Comparison of ENCODE assay signal across 8 cellular contexts in the genomic region with DNA sequence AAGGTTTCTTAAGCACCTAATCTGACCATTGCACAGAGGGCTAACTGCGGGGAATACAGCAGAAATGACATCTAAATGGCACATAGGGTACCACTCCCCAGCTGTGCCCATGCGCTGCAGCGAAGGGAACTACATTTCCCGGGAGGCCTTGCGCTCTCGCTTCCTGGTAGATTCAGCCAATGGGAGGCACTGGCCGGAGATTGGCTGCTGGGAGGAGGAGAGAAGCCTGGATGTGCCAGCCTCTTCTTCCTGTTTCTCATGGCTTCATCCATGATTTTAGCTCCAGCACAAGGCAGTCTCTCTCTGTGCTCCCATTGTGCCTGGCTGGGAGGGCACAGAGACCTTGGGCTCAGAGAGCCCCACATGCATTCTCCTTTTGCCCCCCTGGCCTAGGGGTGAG.
DNase-seq lines count a peak whose midpoint lies in the region; ATAC-seq, FAIRE-seq and TF ChIP-seq lines count a peak whose summit lies in the region.

No MANE protein-coding gene starts in this region.

- no peaks in the 10 kb centered on the region for H3K36me3 ChIP-seq in BLaER1 treated with 17β-estradiol and CSF1 and Interleukin-3, amounts not matched to agents 10 nM and 100 nM
- H3K36me3 ChIP-seq in psoas muscle (ENCODE audit: insufficient read depth in 1 of 2, low read depth in 1 of 2) (no peaks in the 10 kb centered on the region), kidney (ENCODE audit: control insufficient read depth in 1 of 2, insufficient read depth in 2 of 2, low read length in 2 of 2) (no peaks in the 10 kb centered on the region)

- peaks cover 0 to 7% (median 0%) of the 10 kb centered on the region in 11 experiments; a peak in 1 of 22 replicates for H4K20me1 ChIP-seq in BLaER1 treated with 17β-estradiol and CSF1 and Interleukin-3, amounts not matched to agents 10 nM and 100 nM

- peaks cover 69 to 94% (median 83%) of the 10 kb centered on the region in 10 experiments for H3K4me1 ChIP-seq in BLaER1 treated with 17β-estradiol and CSF1 and Interleukin-3, amounts not matched to agents 10 nM and 100 nM
- no peaks in the 10 kb centered on the region for H3K4me1 ChIP-seq in psoas muscle
- no peaks in the 10 kb centered on the region for H3K4me1 ChIP-seq in kidney (ENCODE audit: control insufficient read depth in 1 of 2, insufficient read depth in 1 of 2, low read depth in 1 of 2, low read length in 2 of 2)

- H3K27ac ChIP-seq in BLaER1 treated with 17β-estradiol and CSF1 and Interleukin-3, amounts not matched to agents 10 nM and 100 nM = peak overlapping the region in 9 of 11 experiments; percentile 21 to 100 (median 96); a peak in 17 of 22 replicates
- H3K27ac ChIP-seq in psoas muscle (no peak overlapping the region), kidney (ENCODE audit: low read depth in 2 of 2, low read length in 2 of 2) (no peak overlapping the region)

- FAIRE-seq in RCC 7860 (lab: Jason Lieb, UNC) (no peak), kidney (lab: Jason Lieb, UNC) (no peak)

- 0 out of 22 replicates have a peak overlapping the region, but pooled peaks of 1 of the 11 experiments have one; percentile 97 for H3K9ac ChIP-seq in BLaER1 treated with 17β-estradiol and CSF1 and Interleukin-3, amounts not matched to agents 10 nM and 100 nM
- no peak overlapping the region for H3K9ac ChIP-seq in kidney (ENCODE audit: low read length in 2 of 2)

- ATAC-seq in HG03103 (IDR thresholded peaks at IDR 0.05; ENCODE audit: low read depth, unreplicated experiment) (peak; percentile 50), psoas muscle (peak; percentile 33 to 78 (median 56)), HG02642 (IDR thresholded peaks at IDR 0.05; ENCODE audit: poor library complexity, unreplicated experiment) (no peak)

- peaks cover 0 to 3% (median 0%) of the 10 kb centered on the region in 11 experiments; a peak in 1 of 22 replicates for H3K9me3 ChIP-seq in BLaER1 treated with 17β-estradiol and CSF1 and Interleukin-3, amounts not matched to agents 10 nM and 100 nM (replicated peaks in 1 of 11)
- H3K9me3 ChIP-seq in psoas muscle (no peaks in the 10 kb centered on the region), kidney (ENCODE audit: control insufficient read depth in 1 of 2, low read length in 2 of 2) (no peaks in the 10 kb centered on the region)

- 27 to 48% (median 30%) methylated on average over 7 of the region's 7 CpGs for WGBS in psoas muscle, 3 donors

- TF ChIP-seq CTCF in fibroblast of the aortic adventitia (IDR thresholded peaks at IDR 0.05; ENCODE audit: insufficient read depth, low read length) = no peak
- no peak for TF ChIP-seq CTCF in psoas muscle (IDR thresholded peaks at IDR 0.05)
- TF ChIP-seq CTCF in kidney (IDR thresholded peaks at IDR 0.05; ENCODE audit: borderline replicate concordance, extremely low read depth, insufficient read depth) = no peak

- peak; percentile 49 for DNase-seq in RCC 7860 (ENCODE audit: low spot score)
- peak; percentile 63 for DNase-seq in fibroblast of the aortic adventitia (ENCODE audit: low read depth)
- DNase-seq in psoas muscle = peak; percentile 45 to 70
- no peak for DNase-seq in activated CD4-positive, alpha-beta T cell treated with anti-CD3 and anti-CD28 coated beads for 1 hour
- DNase-seq in kidney = no peak

- H3K4me2 ChIP-seq in BLaER1 treated with 17β-estradiol and CSF1 and Interleukin-3, amounts not matched to agents 10 nM and 100 nM = peak overlapping the region; percentile 49 to 97 (median 90); a peak in 21 of 22 replicates

- H3K27me3 ChIP-seq in BLaER1 treated with 17β-estradiol and CSF1 and Interleukin-3, amounts not matched to agents 10 nM and 100 nM = no peaks in the 10 kb centered on the region
- H3K27me3 ChIP-seq in psoas muscle (ENCODE audit: insufficient read depth in 3 of 3, low read length in 2 of 3) = no peaks in the 10 kb centered on the region

- intact Hi-C loops in psoas muscle (cut with DNase I) = loop anchor here in 1 of 2 donors (10.0 kb wide), 1 partner anchor 231 kb away; no protein-coding TSS in a partner anchor
- intact Hi-C loops in kidney (cut with DNase I) = no loop called here

- H3K4me3 ChIP-seq in BLaER1 treated with 17β-estradiol and CSF1 and Interleukin-3, amounts not matched to agents 10 nM and 100 nM = no peak overlapping the region
- no peak overlapping the region for H3K4me3 ChIP-seq in fibroblast of the aortic adventitia (ENCODE audit: low read depth, low read length)
- H3K4me3 ChIP-seq in psoas muscle = no peak overlapping the region
- H3K4me3 ChIP-seq in kidney (ENCODE audit: low read length in 2 of 2) = no peak overlapping the region

Comparison
In these comparisons a context has a peak if more than half of its experiments do, and no peak if none do; other contexts are left out.
1. H3K27ac ChIP-seq: peak in BLaER1 treated with 17β-estradiol and CSF1 and Interleukin-3, amounts not matched to agents 10 nM and 100 nM (9 of 11); none in psoas muscle (single experiment) and kidney (0 of 2).
2. DNase-seq: peak in RCC 7860 (single experiment), fibroblast of the aortic adventitia (single experiment) and psoas muscle (2 of 2); none in activated CD4-positive, alpha-beta T cell treated with anti-CD3 and anti-CD28 coated beads for 1 hour (single experiment) and kidney (single experiment).